Comparison of ENCODE assay signal across 10 cellular contexts in genomic region chr20:50689864-50690263, GRCh38. TPM values are rescaled to one million over a fixed set of nuclear protein-coding genes. Genes with fewer than 3 reads are reported as not detected.
A peak's percentile ranks its signal among the peaks of the same experiment; 100 is the strongest.
DNase-seq lines count a peak whose midpoint lies in the region; ATAC-seq and TF ChIP-seq lines count a peak whose summit lies in the region.
"Had no signal": no experiment of that assay in that cellular context is flagged by ENCODE, and none has a peak within 500 bp of the region (broad histone marks: within the 10 kb centered on the region; RNA-seq: fewer than 3 reads in every experiment).

No MANE protein-coding gene starts in this region.

- H3K36me3 Mint-ChIP-seq in type B pancreatic cell: no peaks in the 10 kb centered on the region
- no peaks in the 10 kb centered on the region for H3K36me3 Mint-ChIP-seq in activated T-helper 2 cell treated with anti-CD3 and anti-CD28 coated beads, Interferon-gamma antibody, Interleukin-2, Interleukin-4, amounts not matched to agents 10 μg/mL and 5 μg/mL and 100 μg/mL, durations not matched to agents 14 hours and 24 hours and 36 hours (ENCODE audit: low read depth)

- TF ChIP-seq CTCF in adrenal gland (IDR thresholded peaks at IDR 0.05): no peak
- no peak for TF ChIP-seq CTCF in type B pancreatic cell (conservative IDR thresholded peaks at IDR 0.05)
- TF ChIP-seq CTCF in left lung (IDR thresholded peaks at IDR 0.05): no peak

- peak overlapping the region; percentile 77 for H3K4me3 Mint-ChIP-seq in type B pancreatic cell
- H3K4me3 Mint-ChIP-seq in activated T-helper 2 cell treated with anti-CD3 and anti-CD28 coated beads, Interferon-gamma antibody, Interleukin-2, Interleukin-4, amounts not matched to agents 10 μg/mL and 5 μg/mL and 100 μg/mL, durations not matched to agents 14 hours and 24 hours and 36 hours (ENCODE audit: low read depth): no peak overlapping the region

- H3K4me3 ChIP-seq in adrenal gland (peak overlapping the region in 1 of 4 donors; percentile 50), iPS-15b (ENCODE audit: low read depth, low read length) (peak overlapping the region; percentile 75), left lung (peak overlapping the region in 1 of 2 donors; percentile 38)

- H3K4me1 ChIP-seq in adrenal gland (replicated peaks in 1 of 2): peaks cover 0 to 5% of the 10 kb centered on the region in 2 donors
- H3K4me1 ChIP-seq in iPS-15b (ENCODE audit: control insufficient read depth, insufficient read depth, low read length): peaks cover 22% of the 10 kb centered on the region
- H3K4me1 ChIP-seq in left lung: peaks cover 0 to 30% of the 10 kb centered on the region in 2 donors

- WGBS in adrenal gland, 4 donors: 14 to 31% (median 27%) methylated on average over 8 of the region's 8 CpGs

- H3K9ac ChIP-seq in iPS-15b (ENCODE audit: low read depth, low read length): no peak overlapping the region

- H3K9me3 ChIP-seq in adrenal gland (replicated peaks in 1 of 3) (no peaks in the 10 kb centered on the region), iPS-15b (ENCODE audit: control insufficient read depth, insufficient read depth, low read length) (no peaks in the 10 kb centered on the region), left lung (no peaks in the 10 kb centered on the region)

- no peak for TF ChIP-seq POLR2A in adrenal gland (IDR thresholded peaks at IDR 0.05)

- no peak overlapping the region for H3K27ac Mint-ChIP-seq in type B pancreatic cell
- no peak overlapping the region for H3K27ac Mint-ChIP-seq in activated T-helper 2 cell treated with anti-CD3 and anti-CD28 coated beads, Interferon-gamma antibody, Interleukin-2, Interleukin-4, amounts not matched to agents 10 μg/mL and 5 μg/mL and 100 μg/mL, durations not matched to agents 14 hours and 24 hours and 36 hours

- H3K27me3 ChIP-seq in adrenal gland (peaks cover 5% of the 10 kb centered on the region), iPS-15b (ENCODE audit: control insufficient read depth, insufficient read depth, low read length) (no peaks in the 10 kb centered on the region), left lung (peaks cover 0 to 46% of the 10 kb centered on the region in 2 donors)

- peaks cover 28% of the 10 kb centered on the region for H3K27me3 Mint-ChIP-seq in type B pancreatic cell
- peaks cover 40% of the 10 kb centered on the region for H3K27me3 Mint-ChIP-seq in activated T-helper 2 cell treated with anti-CD3 and anti-CD28 coated beads, Interferon-gamma antibody, Interleukin-2, Interleukin-4, amounts not matched to agents 10 μg/mL and 5 μg/mL and 100 μg/mL, durations not matched to agents 14 hours and 24 hours and 36 hours (ENCODE audit: low read depth)

- intact Hi-C loops in adrenal gland (cut with DNase I): no loop called here
- intact Hi-C loops in left lung (cut with DNase I): no loop called here
- intact Hi-C loops in activated T-helper 2 cell treated with anti-CD3 and anti-CD28 coated beads, Interferon-gamma antibody, Interleukin-2, Interleukin-4, amounts not matched to agents 10 μg/mL and 5 μg/mL and 100 μg/mL, durations not matched to agents 14 hours and 24 hours and 36 hours (cut with micrococcal nuclease): no loop called here

- peak overlapping the region in 2 of 5 donors; percentile 59 to 88 for H3K27ac ChIP-seq in adrenal gland
- H3K27ac ChIP-seq in left lung: no peak overlapping the region

- H3K36me3 ChIP-seq in adrenal gland (replicated peaks in 1 of 2) (no peaks in the 10 kb centered on the region), iPS-15b (ENCODE audit: control insufficient read depth, insufficient read depth, low read length) (no peaks in the 10 kb centered on the region), left lung (no peaks in the 10 kb centered on the region)

- peaks cover 36% of the 10 kb centered on the region for H3K4me1 Mint-ChIP-seq in type B pancreatic cell (ENCODE audit: unreplicated experiment)
- peaks cover 3% of the 10 kb centered on the region for H3K4me1 Mint-ChIP-seq in activated T-helper 2 cell treated with anti-CD3 and anti-CD28 coated beads, Interferon-gamma antibody, Interleukin-2, Interleukin-4, amounts not matched to agents 10 μg/mL and 5 μg/mL and 100 μg/mL, durations not matched to agents 14 hours and 24 hours and 36 hours (ENCODE audit: low read depth)

- no peak for ATAC-seq in left lung

- DNase-seq in NCI-H2107 treated with DMSO at 0.1 percent for 48 hours (lab: John Stamatoyannopoulos, UW; ENCODE audit: unreplicated experiment) (peak; percentile 18), NCI-H2107 (lab: John Stamatoyannopoulos, UW) (no peak), adrenal gland (peak in 5 of 7 donors; percentile 25 to 73 (median 48)), type B pancreatic cell (ENCODE audit: extremely low spot score, unreplicated experiment) (no peak), left lung (no peak), AG08395 (ENCODE audit: low spot score) (no peak)
- DNase-seq in activated T-helper 2 cell treated with anti-CD3 and anti-CD28 coated beads, Interferon-gamma antibody, Interleukin-2, Interleukin-4, amounts not matched to agents 10 μg/mL and 5 μg/mL and 100 μg/mL, durations not matched to agents 14 hours and 24 hours and 36 hours (ENCODE audit: low spot score): no peak
- DNase-seq: activated T-cell treated with anti-CD3 and anti-CD28 coated beads for 4 hours, T-helper 1 cell had no signal

- no peaks in the 10 kb centered on the region for H3K9me3 Mint-ChIP-seq in type B pancreatic cell
- H3K9me3 Mint-ChIP-seq in activated T-helper 2 cell treated with anti-CD3 and anti-CD28 coated beads, Interferon-gamma antibody, Interleukin-2, Interleukin-4, amounts not matched to agents 10 μg/mL and 5 μg/mL and 100 μg/mL, durations not matched to agents 14 hours and 24 hours and 36 hours: no peaks in the 10 kb centered on the region

RNA-seq across cellular contexts. Expression of gene RIPOR3, which starts 1.5 kb away (rescaled TPM):
- total RNA-seq in adrenal gland (10 to 100 TPM; 10.6 to 69.9 (median 23.7) TPM), type B pancreatic cell (ENCODE audit: low replicate concordance) (1.9 and 5.1 TPM in 2 replicates), left lung (1 to 10 TPM; 2.3 to 7.0 TPM)
- polyA plus RNA-seq in adrenal gland: 100 to 1,000 TPM in 1 of 3 donors, 10 to 100 TPM in 1, 1 to 10 TPM in 1; 3.4 to 135 (median 37.7) TPM
- total RNA-seq in activated T-helper 2 cell treated with anti-CD3 and anti-CD28 coated beads, Interferon-gamma antibody, Interleukin-2, Interleukin-4, amounts not matched to agents 10 μg/mL and 5 μg/mL and 100 μg/mL, durations not matched to agents 14 hours and 24 hours and 36 hours: not detected in 2 replicates

RNA-seq across cellular contexts. Expression of gene PARD6B, which starts 41.5 kb away (rescaled TPM):
- total RNA-seq in adrenal gland (10 to 100 TPM in 1 of 8 donors, 1 to 10 TPM in 7; 4.6 to 10.8 (median 6.5) TPM), type B pancreatic cell (ENCODE audit: low replicate concordance) (27.7 and 50.0 TPM in 2 replicates), left lung (10 to 100 TPM; 23.5 to 37.3 TPM)
- 1 to 10 TPM; 1.1 to 2.4 (median 1.5) TPM for polyA plus RNA-seq in adrenal gland
- total RNA-seq in activated T-helper 2 cell treated with anti-CD3 and anti-CD28 coated beads, Interferon-gamma antibody, Interleukin-2, Interleukin-4, amounts not matched to agents 10 μg/mL and 5 μg/mL and 100 μg/mL, durations not matched to agents 14 hours and 24 hours and 36 hours: 4.7 and 5.7 TPM in 2 replicates

Comparison
In these comparisons a context has a peak if more than half of its experiments do, and no peak if none do; other contexts are left out.
1. DNase-seq: peak in NCI-H2107 treated with DMSO at 0.1 percent for 48 hours (single experiment) and adrenal gland (5 of 7); none in NCI-H2107 (single experiment), type B pancreatic cell (single experiment), left lung (0 of 2), activated T-helper 2 cell treated with anti-CD3 and anti-CD28 coated beads, Interferon-gamma antibody, Interleukin-2, Interleukin-4, amounts not matched to agents 10 μg/mL and 5 μg/mL and 100 μg/mL, durations not matched to agents 14 hours and 24 hours and 36 hours (single experiment) and AG08395 (single experiment).